Comparison of ENCODE assay signal across 2 cellular contexts in the genomic region with DNA sequence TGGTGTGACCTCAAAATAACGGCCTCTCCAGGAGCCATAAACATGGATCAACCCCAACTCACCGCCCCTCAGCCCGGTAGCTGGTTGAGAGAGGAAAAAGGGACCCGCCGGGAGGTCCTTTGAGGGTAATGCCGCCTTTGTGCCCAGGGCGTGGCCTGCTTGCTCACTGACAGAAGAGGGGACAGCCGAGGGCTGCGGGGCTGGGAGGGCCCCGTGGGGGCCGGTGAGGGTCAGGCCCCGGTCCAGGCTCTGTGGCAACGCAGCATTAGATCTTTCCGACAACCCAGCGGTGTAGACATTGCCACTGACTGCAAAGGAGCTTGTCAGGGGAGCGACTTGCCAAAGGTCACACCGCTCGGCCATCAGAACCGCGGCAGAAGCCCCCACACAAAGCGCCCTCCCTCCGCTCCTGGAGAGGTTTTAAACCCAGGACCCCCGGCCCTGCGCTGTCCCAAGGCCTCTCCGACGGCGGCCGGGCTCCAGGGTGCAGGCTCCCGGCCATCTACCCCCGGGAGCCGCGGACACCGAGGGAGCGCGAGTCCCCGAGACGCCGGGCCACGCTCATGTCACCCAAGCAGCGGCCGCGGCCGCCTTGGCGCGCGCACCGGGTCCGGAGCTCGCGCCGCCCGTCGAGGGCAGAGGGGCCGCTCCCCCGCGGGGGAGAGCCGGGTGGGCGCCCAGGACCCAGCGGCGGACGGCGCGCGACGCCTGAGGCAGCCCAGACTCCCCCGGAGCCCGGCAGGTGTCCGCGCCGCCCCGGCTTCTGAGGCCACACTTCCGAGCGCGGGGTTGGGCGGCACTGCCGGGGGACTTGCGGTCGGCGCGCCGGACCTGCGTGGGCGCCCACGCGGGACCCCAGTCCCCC.
TF ChIP-seq lines count a peak whose summit lies in the region.

No MANE protein-coding gene starts in this region.

TF ChIP-seq in K562, 482 proteins besides CTCF, POLR2A, EP300 and RAD21 (continued from another document and continues in another):
- TF ChIP-seq, protein P1, sequence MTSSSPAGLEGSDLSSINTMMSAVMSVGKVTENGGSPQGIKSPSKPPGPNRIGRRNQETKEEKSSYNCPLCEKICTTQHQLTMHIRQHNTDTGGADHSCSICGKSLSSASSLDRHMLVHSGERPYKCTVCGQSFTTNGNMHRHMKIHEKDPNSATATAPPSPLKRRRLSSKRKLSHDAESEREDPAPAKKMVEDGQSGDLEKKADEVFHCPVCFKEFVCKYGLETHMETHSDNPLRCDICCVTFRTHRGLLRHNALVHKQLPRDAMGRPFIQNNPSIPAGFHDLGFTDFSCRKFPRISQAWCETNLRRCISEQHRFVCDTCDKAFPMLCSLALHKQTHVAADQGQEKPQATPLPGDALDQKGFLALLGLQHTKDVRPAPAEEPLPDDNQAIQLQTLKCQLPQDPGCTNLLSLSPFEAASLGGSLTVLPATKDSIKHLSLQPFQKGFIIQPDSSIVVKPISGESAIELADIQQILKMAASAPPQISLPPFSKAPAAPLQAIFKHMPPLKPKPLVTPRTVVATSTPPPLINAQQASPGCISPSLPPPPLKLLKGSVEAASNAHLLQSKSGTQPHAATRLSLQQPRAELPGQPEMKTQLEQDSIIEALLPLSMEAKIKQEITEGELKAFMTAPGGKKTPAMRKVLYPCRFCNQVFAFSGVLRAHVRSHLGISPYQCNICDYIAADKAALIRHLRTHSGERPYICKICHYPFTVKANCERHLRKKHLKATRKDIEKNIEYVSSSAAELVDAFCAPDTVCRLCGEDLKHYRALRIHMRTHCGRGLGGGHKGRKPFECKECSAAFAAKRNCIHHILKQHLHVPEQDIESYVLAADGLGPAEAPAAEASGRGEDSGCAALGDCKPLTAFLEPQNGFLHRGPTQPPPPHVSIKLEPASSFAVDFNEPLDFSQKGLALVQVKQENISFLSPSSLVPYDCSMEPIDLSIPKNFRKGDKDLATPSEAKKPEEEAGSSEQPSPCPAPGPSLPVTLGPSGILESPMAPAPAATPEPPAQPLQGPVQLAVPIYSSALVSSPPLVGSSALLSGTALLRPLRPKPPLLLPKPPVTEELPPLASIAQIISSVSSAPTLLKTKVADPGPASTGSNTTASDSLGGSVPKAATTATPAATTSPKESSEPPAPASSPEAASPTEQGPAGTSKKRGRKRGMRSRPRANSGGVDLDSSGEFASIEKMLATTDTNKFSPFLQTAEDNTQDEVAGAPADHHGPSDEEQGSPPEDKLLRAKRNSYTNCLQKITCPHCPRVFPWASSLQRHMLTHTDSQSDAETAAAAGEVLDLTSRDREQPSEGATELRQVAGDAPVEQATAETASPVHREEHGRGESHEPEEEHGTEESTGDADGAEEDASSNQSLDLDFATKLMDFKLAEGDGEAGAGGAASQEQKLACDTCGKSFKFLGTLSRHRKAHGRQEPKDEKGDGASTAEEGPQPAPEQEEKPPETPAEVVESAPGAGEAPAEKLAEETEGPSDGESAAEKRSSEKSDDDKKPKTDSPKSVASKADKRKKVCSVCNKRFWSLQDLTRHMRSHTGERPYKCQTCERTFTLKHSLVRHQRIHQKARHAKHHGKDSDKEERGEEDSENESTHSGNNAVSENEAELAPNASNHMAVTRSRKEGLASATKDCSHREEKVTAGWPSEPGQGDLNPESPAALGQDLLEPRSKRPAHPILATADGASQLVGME (CRISPR knock-in tag; IDR thresholded peaks at IDR 0.05) = no peak
- TF ChIP-seq ZFPM2 (CRISPR knock-in tag; IDR thresholded peaks at IDR 0.05) (no peak), ZNF551 (CRISPR knock-in tag; IDR thresholded peaks at IDR 0.05) (no peak), RBFOX2 (IDR thresholded peaks at IDR 0.05; ENCODE audit: low read depth, low read length) (peak; percentile 78), ZNF140 (CRISPR knock-in tag; IDR thresholded peaks at IDR 0.05) (no peak), YBX1 (IDR thresholded peaks at IDR 0.05) (no peak), SMARCB1 (IDR thresholded peaks at IDR 0.05; ENCODE audit: insufficient read length, low read depth) (no peak), ZNF740 (CRISPR knock-in tag; IDR thresholded peaks at IDR 0.05) (no peak), ZNF740 (tag; IDR thresholded peaks at IDR 0.05) (no peak), KDM5B (IDR thresholded peaks at IDR 0.05; ENCODE audit: insufficient replicate concordance, low read depth, low read length) (no peak), ZFX (CRISPR knock-in tag; IDR thresholded peaks at IDR 0.05) (peak; percentile 16; the same call in 1 of the 2 replicates), TAF1 (IDR thresholded peaks at IDR 0.05; ENCODE audit: control insufficient read depth, extremely low read depth, insufficient read depth, low read length, severe bottlenecking) (no peak), PPARD (CRISPR knock-in tag; IDR thresholded peaks at IDR 0.05) (no peak), TARDBP (IDR thresholded peaks at IDR 0.05) (no peak), KLF16 (IDR thresholded peaks at IDR 0.05) (no peak), ZHX1 (conservative IDR thresholded peaks at IDR 0.05; ENCODE audit: low read length) (no peak), ZNF165 (CRISPR knock-in tag; IDR thresholded peaks at IDR 0.05; ENCODE audit: borderline replicate concordance) (no peak), ZNF561 (CRISPR knock-in tag; conservative IDR thresholded peaks at IDR 0.05) (no peak), ZNF778 (CRISPR knock-in tag; IDR thresholded peaks at IDR 0.05) (no peak), TAL1 (IDR thresholded peaks at IDR 0.05) (no peak), ZNF57 (CRISPR knock-in tag; IDR thresholded peaks at IDR 0.05) (no peak), NFXL1 (CRISPR knock-in tag; IDR thresholded peaks at IDR 0.05) (no peak), JUNB (CRISPR knock-in tag; conservative IDR thresholded peaks at IDR 0.05) (no peak), NCOA6 (IDR thresholded peaks at IDR 0.05) (no peak)

TF ChIP-seq in HepG2, 621 proteins besides CTCF, POLR2A, EP300 and RAD21 (continued from another document and continues in another):
- TF ChIP-seq YY1 (IDR thresholded peaks at IDR 0.05; ENCODE audit: insufficient read depth, insufficient replicate concordance, low read depth, low read length) = peak; percentile 33
- TF ChIP-seq, protein P2, sequence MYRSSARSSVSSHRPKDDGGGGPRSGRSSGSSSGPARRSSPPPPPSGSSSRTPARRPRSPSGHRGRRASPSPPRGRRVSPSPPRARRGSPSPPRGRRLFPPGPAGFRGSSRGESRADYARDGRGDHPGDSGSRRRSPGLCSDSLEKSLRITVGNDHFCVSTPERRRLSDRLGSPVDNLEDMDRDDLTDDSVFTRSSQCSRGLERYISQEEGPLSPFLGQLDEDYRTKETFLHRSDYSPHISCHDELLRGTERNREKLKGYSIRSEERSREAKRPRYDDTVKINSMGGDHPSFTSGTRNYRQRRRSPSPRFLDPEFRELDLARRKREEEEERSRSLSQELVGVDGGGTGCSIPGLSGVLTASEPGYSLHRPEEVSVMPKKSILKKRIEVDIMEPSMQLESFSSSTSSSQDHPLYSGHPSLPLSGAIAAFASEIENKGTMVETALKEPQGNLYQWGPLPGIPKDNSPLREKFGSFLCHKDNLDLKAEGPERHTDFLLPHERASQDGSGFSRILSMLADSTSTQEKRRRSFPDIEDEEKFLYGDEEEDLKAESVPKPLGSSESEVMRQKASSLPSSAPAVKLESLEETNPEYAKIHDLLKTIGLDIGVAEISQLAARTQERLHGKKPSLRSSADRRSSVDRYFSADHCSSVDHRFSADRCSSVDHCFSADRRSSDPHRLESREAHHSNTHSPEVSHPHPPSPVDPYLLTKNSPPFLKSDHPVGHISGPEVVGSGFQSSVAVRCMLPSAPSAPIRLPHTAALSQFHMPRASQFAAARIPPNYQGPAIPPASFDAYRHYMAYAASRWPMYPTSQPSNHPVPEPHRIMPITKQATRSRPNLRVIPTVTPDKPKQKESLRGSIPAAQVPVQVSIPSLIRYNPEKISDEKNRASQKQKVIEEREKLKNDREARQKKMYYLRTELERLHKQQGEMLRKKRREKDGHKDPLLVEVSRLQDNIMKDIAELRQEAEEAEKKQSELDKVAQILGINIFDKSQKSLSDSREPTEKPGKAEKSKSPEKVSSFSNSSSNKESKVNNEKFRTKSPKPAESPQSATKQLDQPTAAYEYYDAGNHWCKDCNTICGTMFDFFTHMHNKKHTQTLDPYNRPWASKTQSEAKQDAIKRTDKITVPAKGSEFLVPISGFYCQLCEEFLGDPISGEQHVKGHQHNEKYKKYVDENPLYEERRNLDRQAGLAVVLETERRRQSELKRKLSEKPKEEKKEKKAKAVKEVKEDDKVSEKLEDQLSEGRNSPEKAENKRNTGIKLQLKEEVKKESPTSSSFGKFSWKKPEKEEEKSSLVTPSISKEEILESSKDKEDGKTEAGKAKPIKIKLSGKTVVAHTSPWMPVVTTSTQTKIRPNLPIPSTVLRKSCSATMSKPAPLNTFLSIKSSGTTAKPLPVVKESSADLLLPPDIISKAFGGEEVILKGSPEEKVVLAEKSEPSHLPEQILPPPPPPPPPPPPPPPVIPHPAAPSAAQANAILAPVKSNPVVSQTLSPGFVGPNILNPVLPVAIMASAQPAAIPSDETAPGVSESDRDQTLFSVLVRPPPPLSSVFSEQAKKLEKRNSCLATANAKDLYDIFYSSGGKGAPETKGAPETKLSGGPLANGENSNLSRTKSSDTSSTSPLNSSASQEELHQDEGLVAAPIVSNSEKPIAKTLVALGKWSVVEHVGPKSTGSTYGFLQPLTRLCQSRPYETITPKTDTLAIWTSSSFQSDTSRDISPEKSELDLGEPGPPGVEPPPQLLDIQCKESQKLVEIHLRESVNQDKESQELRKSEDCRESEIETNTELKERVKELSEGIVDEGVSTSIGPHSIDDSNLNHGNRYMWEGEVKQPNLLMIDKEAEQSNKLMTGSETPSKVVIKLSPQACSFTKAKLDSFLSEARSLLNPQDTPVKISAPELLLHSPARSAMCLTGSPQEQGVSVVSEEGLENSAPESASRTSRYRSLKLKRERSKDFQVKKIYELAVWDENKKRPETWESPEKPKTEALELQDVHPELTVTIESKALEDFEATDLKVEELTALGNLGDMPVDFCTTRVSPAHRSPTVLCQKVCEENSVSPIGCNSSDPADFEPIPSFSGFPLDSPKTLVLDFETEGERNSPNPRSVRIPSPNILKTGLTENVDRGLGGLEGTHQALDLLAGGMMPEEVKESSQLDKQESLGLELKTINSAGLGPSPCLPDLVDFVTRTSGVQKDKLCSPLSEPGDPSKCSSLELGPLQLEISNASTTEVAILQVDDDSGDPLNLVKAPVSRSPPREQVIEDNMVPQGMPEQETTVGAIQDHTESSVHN (CRISPR knock-in tag; IDR thresholded peaks at IDR 0.05) = no peak
- no peak for TF ChIP-seq HDAC6 (IDR thresholded peaks at IDR 0.05; ENCODE audit: low read depth, low read length)
- no peak for TF ChIP-seq GATAD1 (CRISPR knock-in tag; IDR thresholded peaks at IDR 0.05)
- no peak for TF ChIP-seq ZNF878 (CRISPR knock-in tag; IDR thresholded peaks at IDR 0.05)
- TF ChIP-seq, protein P3, sequence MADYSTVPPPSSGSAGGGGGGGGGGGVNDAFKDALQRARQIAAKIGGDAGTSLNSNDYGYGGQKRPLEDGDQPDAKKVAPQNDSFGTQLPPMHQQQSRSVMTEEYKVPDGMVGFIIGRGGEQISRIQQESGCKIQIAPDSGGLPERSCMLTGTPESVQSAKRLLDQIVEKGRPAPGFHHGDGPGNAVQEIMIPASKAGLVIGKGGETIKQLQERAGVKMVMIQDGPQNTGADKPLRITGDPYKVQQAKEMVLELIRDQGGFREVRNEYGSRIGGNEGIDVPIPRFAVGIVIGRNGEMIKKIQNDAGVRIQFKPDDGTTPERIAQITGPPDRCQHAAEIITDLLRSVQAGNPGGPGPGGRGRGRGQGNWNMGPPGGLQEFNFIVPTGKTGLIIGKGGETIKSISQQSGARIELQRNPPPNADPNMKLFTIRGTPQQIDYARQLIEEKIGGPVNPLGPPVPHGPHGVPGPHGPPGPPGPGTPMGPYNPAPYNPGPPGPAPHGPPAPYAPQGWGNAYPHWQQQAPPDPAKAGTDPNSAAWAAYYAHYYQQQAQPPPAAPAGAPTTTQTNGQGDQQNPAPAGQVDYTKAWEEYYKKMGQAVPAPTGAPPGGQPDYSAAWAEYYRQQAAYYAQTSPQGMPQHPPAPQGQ (CRISPR knock-in tag; IDR thresholded peaks at IDR 0.05; ENCODE audit: borderline replicate concordance) = no peak
- TF ChIP-seq YEATS4 (CRISPR knock-in tag; IDR thresholded peaks at IDR 0.05; ENCODE audit: borderline replicate concordance) = peak; percentile 10; the same call in 1 of the 2 replicates
- TF ChIP-seq ZSCAN20 (CRISPR knock-in tag; IDR thresholded peaks at IDR 0.05; ENCODE audit: borderline replicate concordance) = peak; percentile 98
- TF ChIP-seq, protein P4, sequence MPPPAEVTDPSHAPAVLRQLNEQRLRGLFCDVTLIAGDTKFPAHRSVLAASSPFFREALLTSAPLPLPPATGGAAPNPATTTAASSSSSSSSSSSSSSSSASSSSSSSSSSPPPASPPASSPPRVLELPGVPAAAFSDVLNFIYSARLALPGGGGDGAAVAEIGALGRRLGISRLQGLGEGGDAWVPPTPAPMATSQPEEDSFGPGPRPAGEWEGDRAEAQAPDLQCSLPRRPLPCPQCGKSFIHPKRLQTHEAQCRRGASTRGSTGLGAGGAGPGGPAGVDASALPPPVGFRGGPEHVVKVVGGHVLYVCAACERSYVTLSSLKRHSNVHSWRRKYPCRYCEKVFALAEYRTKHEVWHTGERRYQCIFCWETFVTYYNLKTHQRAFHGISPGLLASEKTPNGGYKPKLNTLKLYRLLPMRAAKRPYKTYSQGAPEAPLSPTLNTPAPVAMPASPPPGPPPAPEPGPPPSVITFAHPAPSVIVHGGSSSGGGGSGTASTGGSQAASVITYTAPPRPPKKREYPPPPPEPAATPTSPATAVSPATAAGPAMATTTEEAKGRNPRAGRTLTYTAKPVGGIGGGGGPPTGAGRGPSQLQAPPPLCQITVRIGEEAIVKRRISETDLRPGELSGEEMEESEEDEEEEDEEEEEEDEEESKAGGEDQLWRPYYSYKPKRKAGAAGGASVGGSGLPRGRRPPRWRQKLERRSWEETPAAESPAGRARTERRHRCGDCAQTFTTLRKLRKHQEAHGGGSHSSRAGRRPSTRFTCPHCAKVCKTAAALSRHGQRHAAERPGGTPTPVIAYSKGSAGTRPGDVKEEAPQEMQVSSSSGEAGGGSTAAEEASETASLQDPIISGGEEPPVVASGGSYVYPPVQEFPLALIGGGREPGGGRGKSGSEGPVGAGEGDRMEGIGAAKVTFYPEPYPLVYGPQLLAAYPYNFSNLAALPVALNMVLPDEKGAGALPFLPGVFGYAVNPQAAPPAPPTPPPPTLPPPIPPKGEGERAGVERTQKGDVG (CRISPR knock-in tag; IDR thresholded peaks at IDR 0.05; ENCODE audit: borderline replicate concordance) = peak; percentile 61; the same call in 1 of the 2 replicates
- TF ChIP-seq, protein P5, sequence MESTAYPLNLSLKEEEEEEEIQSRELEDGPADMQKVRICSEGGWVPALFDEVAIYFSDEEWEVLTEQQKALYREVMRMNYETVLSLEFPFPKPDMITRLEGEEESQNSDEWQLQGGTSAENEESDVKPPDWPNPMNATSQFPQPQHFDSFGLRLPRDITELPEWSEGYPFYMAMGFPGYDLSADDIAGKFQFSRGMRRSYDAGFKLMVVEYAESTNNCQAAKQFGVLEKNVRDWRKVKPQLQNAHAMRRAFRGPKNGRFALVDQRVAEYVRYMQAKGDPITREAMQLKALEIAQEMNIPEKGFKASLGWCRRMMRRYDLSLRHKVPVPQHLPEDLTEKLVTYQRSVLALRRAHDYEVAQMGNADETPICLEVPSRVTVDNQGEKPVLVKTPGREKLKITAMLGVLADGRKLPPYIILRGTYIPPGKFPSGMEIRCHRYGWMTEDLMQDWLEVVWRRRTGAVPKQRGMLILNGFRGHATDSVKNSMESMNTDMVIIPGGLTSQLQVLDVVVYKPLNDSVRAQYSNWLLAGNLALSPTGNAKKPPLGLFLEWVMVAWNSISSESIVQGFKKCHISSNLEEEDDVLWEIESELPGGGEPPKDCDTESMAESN (CRISPR knock-in tag; conservative IDR thresholded peaks at IDR 0.05) = no peak; the same call in 1 of the 2 replicates
- TF ChIP-seq PHB2 (IDR thresholded peaks at IDR 0.05; ENCODE audit: partially characterized antibody) = no peak
- no peak for TF ChIP-seq ZBTB3 (CRISPR knock-in tag; IDR thresholded peaks at IDR 0.05; ENCODE audit: borderline replicate concordance, low read depth)
- no peak for TF ChIP-seq MLX (CRISPR knock-in tag; IDR thresholded peaks at IDR 0.05)
- TF ChIP-seq ZNF850 (CRISPR knock-in tag; conservative IDR thresholded peaks at IDR 0.05) = no peak
